2 cellular contexts compared by ENCODE assay signal in genomic region chr21:31711326-31711725, GRCh38.
TF ChIP-seq lines count a peak whose summit lies in the region.

No MANE protein-coding gene starts in this region.

TF ChIP-seq in HepG2, 621 proteins besides CTCF, POLR2A, EP300 and RAD21:
- TF ChIP-seq ZNF629 (CRISPR knock-in tag; conservative IDR thresholded peaks at IDR 0.05) = peak; percentile 66
- no peak for TF ChIP-seq EEA1 (CRISPR knock-in tag; IDR thresholded peaks at IDR 0.05; ENCODE audit: borderline replicate concordance)
TF ChIP-seq in HepG2: peak in this region for 1.

TF ChIP-seq in K562, 482 proteins besides CTCF, POLR2A, EP300 and RAD21:
- TF ChIP-seq MED1 (CRISPR knock-in tag; IDR thresholded peaks at IDR 0.05; ENCODE audit: borderline replicate concordance) (no peak), ADNP (tag; IDR thresholded peaks at IDR 0.05) (peak; percentile 81), ZNF778 (CRISPR knock-in tag; IDR thresholded peaks at IDR 0.05) (no peak), ZNF184 (CRISPR knock-in tag; IDR thresholded peaks at IDR 0.05) (no peak), ZNF24 (IDR thresholded peaks at IDR 0.05) (no peak), ATF3 (IDR thresholded peaks at IDR 0.05) (no peak), ATF3 (CRISPR knock-in tag; conservative IDR thresholded peaks at IDR 0.05) (no peak), ZNF830 (CRISPR knock-in tag; IDR thresholded peaks at IDR 0.05) (no peak), HEY1 (CRISPR knock-in tag; IDR thresholded peaks at IDR 0.05; ENCODE audit: borderline replicate concordance) (no peak), HDAC3 (IDR thresholded peaks at IDR 0.05; ENCODE audit: borderline replicate concordance, partially characterized antibody) (no peak), ZKSCAN8 (CRISPR knock-in tag; IDR thresholded peaks at IDR 0.05) (no peak), STAT6 (CRISPR knock-in tag; IDR thresholded peaks at IDR 0.05) (no peak), CHD4 (IDR thresholded peaks at IDR 0.05; ENCODE audit: insufficient read depth, insufficient replicate concordance, low read depth, low read length, poor library complexity, severe bottlenecking) (peak; percentile 35), RBFOX2 (IDR thresholded peaks at IDR 0.05; ENCODE audit: low read depth, low read length) (no peak), KAT7 (CRISPR knock-in tag; IDR thresholded peaks at IDR 0.05; ENCODE audit: borderline replicate concordance) (no peak), RBM14 (IDR thresholded peaks at IDR 0.05; ENCODE audit: borderline replicate concordance, insufficient read depth, low read depth, low read length) (no peak), ZNF224 (CRISPR knock-in tag; IDR thresholded peaks at IDR 0.05) (no peak), REST (CRISPR knock-in tag; IDR thresholded peaks at IDR 0.05; ENCODE audit: low read depth) (no peak), ZKSCAN3 (CRISPR knock-in tag; IDR thresholded peaks at IDR 0.05) (no peak), FOXP1 (CRISPR knock-in tag; IDR thresholded peaks at IDR 0.05) (no peak), ZNF449 (CRISPR knock-in tag; IDR thresholded peaks at IDR 0.05) (no peak), RCOR1 (IDR thresholded peaks at IDR 0.05; ENCODE audit: borderline replicate concordance in 1 of 2, low read depth in 2 of 2, low read length in 2 of 2) (peak in 1 of 2 experiments; percentile 42; a peak in 2 of 4 replicates), PHF20 (IDR thresholded peaks at IDR 0.05; ENCODE audit: partially characterized antibody) (no peak), BRCA1 (IDR thresholded peaks at IDR 0.05) (no peak), BRCA1 (CRISPR knock-in tag; IDR thresholded peaks at IDR 0.05) (no peak), BRF1 (IDR thresholded peaks at IDR 0.05; ENCODE audit: borderline replicate concordance, extremely low read depth, insufficient read length) (no peak), HOXB6 (CRISPR knock-in tag; IDR thresholded peaks at IDR 0.05; ENCODE audit: borderline replicate concordance) (no peak), RBM25 (IDR thresholded peaks at IDR 0.05; ENCODE audit: low read depth, low read length, severe bottlenecking) (peak; percentile 83), JUN (IDR thresholded peaks at IDR 0.05; ENCODE audit: borderline replicate concordance, low read depth, low read length) (no peak), JUN (CRISPR knock-in tag; IDR thresholded peaks at IDR 0.05; ENCODE audit: borderline replicate concordance) (no peak), BCOR (IDR thresholded peaks at IDR 0.05) (peak; percentile 53; the same call in 1 of the 2 replicates), CEBPB (tag; IDR thresholded peaks at IDR 0.05) (no peak)
- TF ChIP-seq, protein P1, sequence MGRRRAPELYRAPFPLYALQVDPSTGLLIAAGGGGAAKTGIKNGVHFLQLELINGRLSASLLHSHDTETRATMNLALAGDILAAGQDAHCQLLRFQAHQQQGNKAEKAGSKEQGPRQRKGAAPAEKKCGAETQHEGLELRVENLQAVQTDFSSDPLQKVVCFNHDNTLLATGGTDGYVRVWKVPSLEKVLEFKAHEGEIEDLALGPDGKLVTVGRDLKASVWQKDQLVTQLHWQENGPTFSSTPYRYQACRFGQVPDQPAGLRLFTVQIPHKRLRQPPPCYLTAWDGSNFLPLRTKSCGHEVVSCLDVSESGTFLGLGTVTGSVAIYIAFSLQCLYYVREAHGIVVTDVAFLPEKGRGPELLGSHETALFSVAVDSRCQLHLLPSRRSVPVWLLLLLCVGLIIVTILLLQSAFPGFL (CRISPR knock-in tag; IDR thresholded peaks at IDR 0.05) = no peak
- TF ChIP-seq, protein P2, sequence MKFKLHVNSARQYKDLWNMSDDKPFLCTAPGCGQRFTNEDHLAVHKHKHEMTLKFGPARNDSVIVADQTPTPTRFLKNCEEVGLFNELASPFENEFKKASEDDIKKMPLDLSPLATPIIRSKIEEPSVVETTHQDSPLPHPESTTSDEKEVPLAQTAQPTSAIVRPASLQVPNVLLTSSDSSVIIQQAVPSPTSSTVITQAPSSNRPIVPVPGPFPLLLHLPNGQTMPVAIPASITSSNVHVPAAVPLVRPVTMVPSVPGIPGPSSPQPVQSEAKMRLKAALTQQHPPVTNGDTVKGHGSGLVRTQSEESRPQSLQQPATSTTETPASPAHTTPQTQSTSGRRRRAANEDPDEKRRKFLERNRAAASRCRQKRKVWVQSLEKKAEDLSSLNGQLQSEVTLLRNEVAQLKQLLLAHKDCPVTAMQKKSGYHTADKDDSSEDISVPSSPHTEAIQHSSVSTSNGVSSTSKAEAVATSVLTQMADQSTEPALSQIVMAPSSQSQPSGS (CRISPR knock-in tag; IDR thresholded peaks at IDR 0.05) = no peak
- TF ChIP-seq, protein P3, sequence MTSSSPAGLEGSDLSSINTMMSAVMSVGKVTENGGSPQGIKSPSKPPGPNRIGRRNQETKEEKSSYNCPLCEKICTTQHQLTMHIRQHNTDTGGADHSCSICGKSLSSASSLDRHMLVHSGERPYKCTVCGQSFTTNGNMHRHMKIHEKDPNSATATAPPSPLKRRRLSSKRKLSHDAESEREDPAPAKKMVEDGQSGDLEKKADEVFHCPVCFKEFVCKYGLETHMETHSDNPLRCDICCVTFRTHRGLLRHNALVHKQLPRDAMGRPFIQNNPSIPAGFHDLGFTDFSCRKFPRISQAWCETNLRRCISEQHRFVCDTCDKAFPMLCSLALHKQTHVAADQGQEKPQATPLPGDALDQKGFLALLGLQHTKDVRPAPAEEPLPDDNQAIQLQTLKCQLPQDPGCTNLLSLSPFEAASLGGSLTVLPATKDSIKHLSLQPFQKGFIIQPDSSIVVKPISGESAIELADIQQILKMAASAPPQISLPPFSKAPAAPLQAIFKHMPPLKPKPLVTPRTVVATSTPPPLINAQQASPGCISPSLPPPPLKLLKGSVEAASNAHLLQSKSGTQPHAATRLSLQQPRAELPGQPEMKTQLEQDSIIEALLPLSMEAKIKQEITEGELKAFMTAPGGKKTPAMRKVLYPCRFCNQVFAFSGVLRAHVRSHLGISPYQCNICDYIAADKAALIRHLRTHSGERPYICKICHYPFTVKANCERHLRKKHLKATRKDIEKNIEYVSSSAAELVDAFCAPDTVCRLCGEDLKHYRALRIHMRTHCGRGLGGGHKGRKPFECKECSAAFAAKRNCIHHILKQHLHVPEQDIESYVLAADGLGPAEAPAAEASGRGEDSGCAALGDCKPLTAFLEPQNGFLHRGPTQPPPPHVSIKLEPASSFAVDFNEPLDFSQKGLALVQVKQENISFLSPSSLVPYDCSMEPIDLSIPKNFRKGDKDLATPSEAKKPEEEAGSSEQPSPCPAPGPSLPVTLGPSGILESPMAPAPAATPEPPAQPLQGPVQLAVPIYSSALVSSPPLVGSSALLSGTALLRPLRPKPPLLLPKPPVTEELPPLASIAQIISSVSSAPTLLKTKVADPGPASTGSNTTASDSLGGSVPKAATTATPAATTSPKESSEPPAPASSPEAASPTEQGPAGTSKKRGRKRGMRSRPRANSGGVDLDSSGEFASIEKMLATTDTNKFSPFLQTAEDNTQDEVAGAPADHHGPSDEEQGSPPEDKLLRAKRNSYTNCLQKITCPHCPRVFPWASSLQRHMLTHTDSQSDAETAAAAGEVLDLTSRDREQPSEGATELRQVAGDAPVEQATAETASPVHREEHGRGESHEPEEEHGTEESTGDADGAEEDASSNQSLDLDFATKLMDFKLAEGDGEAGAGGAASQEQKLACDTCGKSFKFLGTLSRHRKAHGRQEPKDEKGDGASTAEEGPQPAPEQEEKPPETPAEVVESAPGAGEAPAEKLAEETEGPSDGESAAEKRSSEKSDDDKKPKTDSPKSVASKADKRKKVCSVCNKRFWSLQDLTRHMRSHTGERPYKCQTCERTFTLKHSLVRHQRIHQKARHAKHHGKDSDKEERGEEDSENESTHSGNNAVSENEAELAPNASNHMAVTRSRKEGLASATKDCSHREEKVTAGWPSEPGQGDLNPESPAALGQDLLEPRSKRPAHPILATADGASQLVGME (CRISPR knock-in tag; IDR thresholded peaks at IDR 0.05) = no peak
- TF ChIP-seq, protein P4, sequence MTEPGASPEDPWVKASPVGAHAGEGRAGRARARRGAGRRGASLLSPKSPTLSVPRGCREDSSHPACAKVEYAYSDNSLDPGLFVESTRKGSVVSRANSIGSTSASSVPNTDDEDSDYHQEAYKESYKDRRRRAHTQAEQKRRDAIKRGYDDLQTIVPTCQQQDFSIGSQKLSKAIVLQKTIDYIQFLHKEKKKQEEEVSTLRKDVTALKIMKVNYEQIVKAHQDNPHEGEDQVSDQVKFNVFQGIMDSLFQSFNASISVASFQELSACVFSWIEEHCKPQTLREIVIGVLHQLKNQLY (CRISPR knock-in tag; conservative IDR thresholded peaks at IDR 0.05) = no peak
